In the genomic region with DNA sequence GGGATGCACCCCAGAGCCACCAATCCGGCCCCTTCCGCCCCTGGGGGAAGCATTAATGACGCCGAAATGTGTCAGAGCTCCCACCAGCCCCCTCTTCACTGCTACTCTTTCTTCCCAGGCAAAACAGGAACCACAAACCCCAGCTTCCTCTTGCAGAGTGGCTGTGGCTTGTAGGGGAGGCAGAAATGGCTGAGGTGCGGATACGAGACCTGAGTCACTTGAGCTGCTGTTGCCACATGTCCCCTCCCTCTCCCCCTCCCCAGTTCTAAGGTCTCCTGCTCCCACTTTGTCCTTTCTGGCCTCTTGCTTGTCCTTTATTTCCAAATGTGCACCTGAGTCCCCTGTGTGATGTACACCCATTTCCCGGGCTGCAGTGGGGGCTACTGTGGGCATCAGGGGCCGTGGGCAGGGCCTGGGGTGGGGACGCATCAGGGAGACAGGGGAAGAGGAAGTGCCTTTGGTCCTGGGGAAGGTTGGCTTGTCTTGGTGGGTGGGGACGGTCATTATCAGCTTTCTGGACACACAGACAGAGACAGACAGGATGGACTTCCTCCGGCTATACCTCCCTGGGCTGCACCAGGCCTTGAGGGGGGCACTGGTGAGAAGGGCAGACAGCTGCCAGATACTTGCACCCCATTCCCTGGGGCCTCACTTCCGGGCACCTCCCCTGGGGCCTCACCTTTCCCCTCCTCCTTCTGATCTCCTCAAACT, we compare ENCODE assay signal across 8 cellular contexts. TPM values are rescaled to one million over a fixed set of nuclear protein-coding genes. Genes with fewer than 3 reads are reported as not detected.
DNase-seq lines count a peak whose midpoint lies in the region; ATAC-seq and TF ChIP-seq lines count a peak whose summit lies in the region.

A gene with protein sequence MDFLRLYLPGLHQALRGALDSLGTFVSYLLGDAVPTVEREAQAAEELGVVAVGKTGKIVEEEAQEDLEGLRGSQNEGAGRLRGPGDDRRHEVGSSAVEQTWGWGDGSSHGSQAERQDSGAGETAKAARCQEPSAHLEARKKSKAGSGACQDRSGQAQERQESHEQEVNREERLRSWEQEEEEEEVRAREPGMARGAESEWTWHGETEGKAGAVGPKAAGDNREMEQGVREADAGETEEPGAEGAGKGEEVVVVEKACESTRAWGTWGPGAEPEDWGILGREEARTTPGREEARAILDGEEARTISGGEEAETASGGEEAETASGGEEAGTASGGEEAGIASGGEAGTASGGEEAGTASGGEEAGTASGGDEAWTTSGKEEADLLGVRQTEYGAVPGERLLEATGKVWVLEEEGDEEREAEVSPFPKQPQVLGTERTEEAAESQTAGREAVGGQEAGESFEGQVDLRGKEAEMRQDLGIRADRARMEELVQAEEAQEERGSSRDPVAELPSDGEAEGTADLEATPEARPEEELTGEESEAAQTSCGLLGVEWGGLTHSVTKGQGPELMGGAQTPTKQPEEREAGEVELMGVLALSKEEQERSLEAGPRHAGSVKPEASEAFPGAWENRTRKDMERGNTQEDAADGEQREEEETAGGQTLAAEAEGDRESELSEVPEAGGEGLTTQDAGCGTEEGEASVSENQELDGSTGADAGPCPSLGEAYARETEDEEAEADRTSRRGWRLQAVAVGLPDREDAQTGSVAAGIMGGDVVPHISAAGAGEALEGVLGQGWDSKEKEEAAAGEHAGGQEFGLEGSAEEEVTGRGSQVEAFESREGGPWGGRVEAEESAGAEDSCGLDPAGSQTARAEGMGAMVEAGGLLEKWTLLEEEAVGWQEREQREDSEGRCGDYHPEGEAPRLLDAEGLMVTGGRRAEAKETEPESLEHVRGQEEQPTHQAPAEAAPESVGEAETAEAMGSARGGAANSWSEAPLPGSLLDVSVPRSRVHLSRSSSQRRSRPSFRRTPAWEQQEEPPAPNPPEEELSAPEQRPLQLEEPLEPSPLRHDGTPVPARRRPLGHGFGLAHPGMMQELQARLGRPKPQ (plus strand): TSS at position 503 of the 711 bp plus-strand sequence. CDS start 39 bp downstream, at position 542.

- peak within 1 kb of the TSS; percentile 16 for H3K4me3 ChIP-seq in GM06990 (replicated peaks; ENCODE audit: low read depth, low read length)

- POLR2A ChIA-PET in T-cell (lab: Charles Lee): interaction anchor here in 1 of 2 donors (0.5 kb wide), 1 partner anchor 1223 kb away, joined by 4 read pairs; no protein-coding TSS in a partner anchor
- POLR2A ChIA-PET in naive thymus-derived CD8-positive, alpha-beta T cell (lab: Charles Lee): interaction anchor here (0.6 to 5.3 kb wide), 27 partner anchors 9 to 451 kb away, joined by 3 to 44 read pairs (median 5); a partner anchor contains a TSS

- peak within 1 kb of the TSS; percentile 74 to 96 (median 83) for H3K4me3 Mint-ChIP-seq in T-cell
- H3K4me3 Mint-ChIP-seq in activated naive CD4-positive, alpha-beta T cell treated with anti-CD3 and anti-CD28 coated beads, Interleukin-2, amount 50 U/mL, for 24 hours: peak within 1 kb of the TSS; percentile 96
- peak within 1 kb of the TSS; percentile 80 to 99 (median 94) for H3K4me3 Mint-ChIP-seq in naive thymus-derived CD8-positive, alpha-beta T cell

- H3K27ac ChIP-seq in substantia nigra (ENCODE audit: low read depth, low read length, poor library complexity, severe bottlenecking): peak within 1 kb of the TSS; percentile 22

- CTCF ChIA-PET in T-cell (lab: Charles Lee): interaction anchor here in 1 of 2 donors (0.5 to 1.0 kb wide), 2 partner anchors 61 to 1168 kb away, joined by 3 read pairs; no protein-coding TSS in a partner anchor

- H3K9me3 Mint-ChIP-seq in T-cell: no peaks in the 10 kb centered on the region
- H3K9me3 Mint-ChIP-seq in activated naive CD4-positive, alpha-beta T cell treated with anti-CD3 and anti-CD28 coated beads, Interleukin-2, amount 50 U/mL, for 24 hours: no peaks in the 10 kb centered on the region
- no peaks in the 10 kb centered on the region for H3K9me3 Mint-ChIP-seq in naive thymus-derived CD8-positive, alpha-beta T cell

- H3K4me1 Mint-ChIP-seq in T-cell: peaks cover 65 to 71% (median 67%) of the 10 kb centered on the region in 3 donors
- peaks cover 68% of the 10 kb centered on the region for H3K4me1 Mint-ChIP-seq in activated naive CD4-positive, alpha-beta T cell treated with anti-CD3 and anti-CD28 coated beads, Interleukin-2, amount 50 U/mL, for 24 hours
- H3K4me1 Mint-ChIP-seq in naive thymus-derived CD8-positive, alpha-beta T cell: peaks cover 44 to 73% (median 65%) of the 10 kb centered on the region in 4 donors

- DNase-seq in GM06990 (ENCODE audit: extremely low read depth, insufficient read length) (peak; percentile 80), T-cell (peak; percentile 70 to 94 (median 88)), substantia nigra (lab: John Stamatoyannopoulos, UW) (peak in 22 of 49 donors; percentile 9 to 60 (median 32)), DMS 273 (lab: John Stamatoyannopoulos, UW; ENCODE audit: unreplicated experiment) (no peak)
- peak; percentile 66 to 97 (median 92) for DNase-seq in naive thymus-derived CD8-positive, alpha-beta T cell

- peaks cover 9% of the 10 kb centered on the region for H3K36me3 Mint-ChIP-seq in T-cell
- no peaks in the 10 kb centered on the region for H3K36me3 Mint-ChIP-seq in activated naive CD4-positive, alpha-beta T cell treated with anti-CD3 and anti-CD28 coated beads, Interleukin-2, amount 50 U/mL, for 24 hours
- H3K36me3 Mint-ChIP-seq in naive thymus-derived CD8-positive, alpha-beta T cell: peaks cover 0 to 12% (median 0%) of the 10 kb centered on the region in 3 donors

- no peaks in the 10 kb centered on the region; the same call in 1 of the 2 replicates for H3K36me3 ChIP-seq in GM06990 (ENCODE audit: control insufficient read depth, insufficient read depth, low read length)

- H3K27me3 ChIP-seq in GM06990 (replicated peaks; ENCODE audit: control insufficient read depth, insufficient read depth, low read length): no peaks in the 10 kb centered on the region

- H3K27ac Mint-ChIP-seq in T-cell: peak within 1 kb of the TSS; percentile 97 to 100
- peak within 1 kb of the TSS; percentile 83 for H3K27ac Mint-ChIP-seq in activated naive CD4-positive, alpha-beta T cell treated with anti-CD3 and anti-CD28 coated beads, Interleukin-2, amount 50 U/mL, for 24 hours
- peak within 1 kb of the TSS; percentile 97 to 100 (median 99) for H3K27ac Mint-ChIP-seq in naive thymus-derived CD8-positive, alpha-beta T cell

- peak; percentile 59 for ATAC-seq in HG02852 (IDR thresholded peaks at IDR 0.05; ENCODE audit: unreplicated experiment)
- ATAC-seq in T-cell (replicated peaks in 1 of 4): peak; percentile 85 to 87 (median 86)
- peak; percentile 82 to 86 for ATAC-seq in naive thymus-derived CD8-positive, alpha-beta T cell
- no peak for ATAC-seq in HG03280 (IDR thresholded peaks at IDR 0.05; ENCODE audit: unreplicated experiment)

- no peak for TF ChIP-seq CTCF in GM06990 (IDR thresholded peaks at IDR 0.05; ENCODE audit: insufficient read depth, low read length, poor library complexity, severe bottlenecking)

- no peaks in the 10 kb centered on the region for H3K27me3 Mint-ChIP-seq in T-cell
- no peaks in the 10 kb centered on the region for H3K27me3 Mint-ChIP-seq in activated naive CD4-positive, alpha-beta T cell treated with anti-CD3 and anti-CD28 coated beads, Interleukin-2, amount 50 U/mL, for 24 hours
- no peaks in the 10 kb centered on the region for H3K27me3 Mint-ChIP-seq in naive thymus-derived CD8-positive, alpha-beta T cell

RNA-seq across cellular contexts. Expression of the gene that starts here (rescaled TPM):
- 10 to 100 TPM in 3 of 5 donors, 1 to 10 TPM in 2; 6.4 to 16.9 (median 10.3) TPM for total RNA-seq in T-cell
- total RNA-seq in naive thymus-derived CD8-positive, alpha-beta T cell: 1 to 10 TPM; 7.6 to 9.0 TPM
- 1 to 10 TPM in 1 of 3 donors, under 1 TPM in 2; 0.38 to 1.1 (median 0.76) TPM for polyA plus RNA-seq in naive thymus-derived CD8-positive, alpha-beta T cell
